ENCODE assay signal across 1 cellular context in the genomic region with DNA sequence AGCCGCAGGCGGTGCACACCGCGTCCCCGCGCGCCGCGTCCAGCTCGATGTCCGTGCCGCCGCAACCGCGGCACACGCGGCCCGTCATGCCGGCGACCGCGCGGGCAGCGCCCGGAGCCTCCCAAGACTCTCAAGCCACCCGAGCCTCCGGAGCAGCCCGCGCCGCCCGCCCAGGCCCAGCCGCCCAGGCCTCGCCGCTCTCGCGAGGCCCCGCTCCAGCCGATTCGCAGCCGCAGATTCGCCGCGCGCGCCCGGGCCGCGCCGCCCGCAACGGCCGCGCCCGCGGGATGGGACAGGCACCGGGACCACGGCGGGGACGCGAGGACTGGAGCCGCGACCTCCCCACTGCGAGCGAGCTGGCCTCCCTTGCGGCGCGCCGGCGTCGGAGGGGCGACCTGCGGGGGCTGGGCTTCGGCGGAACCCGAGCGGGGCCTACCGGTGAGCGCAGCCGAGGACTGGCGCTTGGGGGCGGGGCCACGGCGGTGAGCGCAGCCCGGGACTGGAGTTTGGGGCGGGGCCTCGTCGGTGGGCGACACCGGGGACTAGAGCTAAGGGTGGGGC.
A peak's percentile ranks its signal among the peaks of the same experiment; 100 is the strongest.
TF ChIP-seq lines count a peak whose summit lies in the region.

Gene BRF1, minus strand, starts transcription at position 460 of the 561 bp plus-strand sequence. Its CDS starts 372 bp downstream, at position 88.

TF ChIP-seq in SK-N-SH, 30 proteins besides CTCF, POLR2A, EP300 and RAD21 (continued from another document):
- TF ChIP-seq ZBTB33 (IDR thresholded peaks at IDR 0.05; ENCODE audit: borderline replicate concordance, low read depth) = peak; percentile 85; the same call in 1 of the 2 replicates
- TF ChIP-seq MXI1 (IDR thresholded peaks at IDR 0.05; ENCODE audit: low read depth, low read length) = peak; percentile 49; the same call in 1 of the 2 replicates
- TF ChIP-seq, protein P1, sequence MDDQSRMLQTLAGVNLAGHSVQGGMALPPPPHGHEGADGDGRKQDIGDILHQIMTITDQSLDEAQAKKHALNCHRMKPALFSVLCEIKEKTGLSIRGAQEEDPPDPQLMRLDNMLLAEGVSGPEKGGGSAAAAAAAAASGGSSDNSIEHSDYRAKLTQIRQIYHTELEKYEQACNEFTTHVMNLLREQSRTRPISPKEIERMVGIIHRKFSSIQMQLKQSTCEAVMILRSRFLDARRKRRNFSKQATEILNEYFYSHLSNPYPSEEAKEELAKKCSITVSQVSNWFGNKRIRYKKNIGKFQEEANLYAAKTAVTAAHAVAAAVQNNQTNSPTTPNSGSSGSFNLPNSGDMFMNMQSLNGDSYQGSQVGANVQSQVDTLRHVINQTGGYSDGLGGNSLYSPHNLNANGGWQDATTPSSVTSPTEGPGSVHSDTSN (IDR thresholded peaks at IDR 0.05) = no peak
TF ChIP-seq in SK-N-SH: peak in this region for 4.
